Comparison of ENCODE assay signal across 1 cellular context in genomic region chr22:46149493-46149997, GRCh38.
TF ChIP-seq lines count a peak whose summit lies in the region.

No MANE protein-coding gene starts in this region.

TF ChIP-seq in GM23338, 12 proteins besides CTCF, POLR2A, EP300 and RAD21 (continued from another document):
- TF ChIP-seq, protein P1, sequence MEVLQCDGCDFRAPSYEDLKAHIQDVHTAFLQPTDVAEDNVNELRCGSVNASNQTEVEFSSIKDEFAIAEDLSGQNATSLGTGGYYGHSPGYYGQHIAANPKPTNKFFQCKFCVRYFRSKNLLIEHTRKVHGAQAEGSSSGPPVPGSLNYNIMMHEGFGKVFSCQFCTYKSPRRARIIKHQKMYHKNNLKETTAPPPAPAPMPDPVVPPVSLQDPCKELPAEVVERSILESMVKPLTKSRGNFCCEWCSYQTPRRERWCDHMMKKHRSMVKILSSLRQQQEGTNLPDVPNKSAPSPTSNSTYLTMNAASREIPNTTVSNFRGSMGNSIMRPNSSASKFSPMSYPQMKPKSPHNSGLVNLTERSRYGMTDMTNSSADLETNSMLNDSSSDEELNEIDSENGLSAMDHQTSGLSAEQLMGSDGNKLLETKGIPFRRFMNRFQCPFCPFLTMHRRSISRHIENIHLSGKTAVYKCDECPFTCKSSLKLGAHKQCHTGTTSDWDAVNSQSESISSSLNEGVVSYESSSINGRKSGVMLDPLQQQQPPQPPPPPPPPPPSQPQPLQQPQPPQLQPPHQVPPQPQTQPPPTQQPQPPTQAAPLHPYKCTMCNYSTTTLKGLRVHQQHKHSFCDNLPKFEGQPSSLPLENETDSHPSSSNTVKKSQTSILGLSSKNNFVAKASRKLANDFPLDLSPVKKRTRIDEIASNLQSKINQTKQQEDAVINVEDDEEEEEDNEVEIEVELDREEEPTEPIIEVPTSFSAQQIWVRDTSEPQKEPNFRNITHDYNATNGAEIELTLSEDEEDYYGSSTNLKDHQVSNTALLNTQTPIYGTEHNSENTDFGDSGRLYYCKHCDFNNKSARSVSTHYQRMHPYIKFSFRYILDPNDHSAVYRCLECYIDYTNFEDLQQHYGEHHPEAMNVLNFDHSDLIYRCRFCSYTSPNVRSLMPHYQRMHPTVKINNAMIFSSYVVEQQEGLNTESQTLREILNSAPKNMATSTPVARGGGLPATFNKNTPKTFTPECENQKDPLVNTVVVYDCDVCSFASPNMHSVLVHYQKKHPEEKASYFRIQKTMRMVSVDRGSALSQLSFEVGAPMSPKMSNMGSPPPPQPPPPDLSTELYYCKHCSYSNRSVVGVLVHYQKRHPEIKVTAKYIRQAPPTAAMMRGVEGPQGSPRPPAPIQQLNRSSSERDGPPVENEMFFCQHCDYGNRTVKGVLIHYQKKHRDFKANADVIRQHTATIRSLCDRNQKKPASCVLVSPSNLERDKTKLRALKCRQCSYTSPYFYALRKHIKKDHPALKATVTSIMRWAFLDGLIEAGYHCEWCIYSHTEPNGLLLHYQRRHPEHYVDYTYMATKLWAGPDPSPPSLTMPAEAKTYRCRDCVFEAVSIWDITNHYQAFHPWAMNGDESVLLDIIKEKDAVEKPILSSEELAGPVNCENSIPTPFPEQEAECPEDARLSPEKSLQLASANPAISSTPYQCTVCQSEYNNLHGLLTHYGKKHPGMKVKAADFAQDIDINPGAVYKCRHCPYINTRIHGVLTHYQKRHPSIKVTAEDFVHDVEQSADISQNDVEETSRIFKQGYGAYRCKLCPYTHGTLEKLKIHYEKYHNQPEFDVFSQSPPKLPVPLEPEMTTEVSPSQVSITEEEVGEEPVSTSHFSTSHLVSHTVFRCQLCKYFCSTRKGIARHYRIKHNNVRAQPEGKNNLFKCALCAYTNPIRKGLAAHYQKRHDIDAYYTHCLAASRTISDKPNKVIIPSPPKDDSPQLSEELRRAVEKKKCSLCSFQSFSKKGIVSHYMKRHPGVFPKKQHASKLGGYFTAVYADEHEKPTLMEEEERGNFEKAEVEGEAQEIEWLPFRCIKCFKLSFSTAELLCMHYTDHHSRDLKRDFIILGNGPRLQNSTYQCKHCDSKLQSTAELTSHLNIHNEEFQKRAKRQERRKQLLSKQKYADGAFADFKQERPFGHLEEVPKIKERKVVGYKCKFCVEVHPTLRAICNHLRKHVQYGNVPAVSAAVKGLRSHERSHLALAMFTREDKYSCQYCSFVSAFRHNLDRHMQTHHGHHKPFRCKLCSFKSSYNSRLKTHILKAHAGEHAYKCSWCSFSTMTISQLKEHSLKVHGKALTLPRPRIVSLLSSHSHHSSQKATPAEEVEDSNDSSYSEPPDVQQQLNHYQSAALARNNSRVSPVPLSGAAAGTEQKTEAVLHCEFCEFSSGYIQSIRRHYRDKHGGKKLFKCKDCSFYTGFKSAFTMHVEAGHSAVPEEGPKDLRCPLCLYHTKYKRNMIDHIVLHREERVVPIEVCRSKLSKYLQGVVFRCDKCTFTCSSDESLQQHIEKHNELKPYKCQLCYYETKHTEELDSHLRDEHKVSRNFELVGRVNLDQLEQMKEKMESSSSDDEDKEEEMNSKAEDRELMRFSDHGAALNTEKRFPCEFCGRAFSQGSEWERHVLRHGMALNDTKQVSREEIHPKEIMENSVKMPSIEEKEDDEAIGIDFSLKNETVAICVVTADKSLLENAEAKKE (CRISPR knock-in tag; IDR thresholded peaks at IDR 0.05): no peak
- TF ChIP-seq STAT1 (IDR thresholded peaks at IDR 0.05; ENCODE audit: unreplicated experiment) (no peak), ZNF114 (CRISPR knock-in tag; IDR thresholded peaks at IDR 0.05) (no peak)
TF ChIP-seq in GM23338: peak in this region for 1.
